Comparison of ENCODE assay signal across 23 cellular contexts in the genomic region with DNA sequence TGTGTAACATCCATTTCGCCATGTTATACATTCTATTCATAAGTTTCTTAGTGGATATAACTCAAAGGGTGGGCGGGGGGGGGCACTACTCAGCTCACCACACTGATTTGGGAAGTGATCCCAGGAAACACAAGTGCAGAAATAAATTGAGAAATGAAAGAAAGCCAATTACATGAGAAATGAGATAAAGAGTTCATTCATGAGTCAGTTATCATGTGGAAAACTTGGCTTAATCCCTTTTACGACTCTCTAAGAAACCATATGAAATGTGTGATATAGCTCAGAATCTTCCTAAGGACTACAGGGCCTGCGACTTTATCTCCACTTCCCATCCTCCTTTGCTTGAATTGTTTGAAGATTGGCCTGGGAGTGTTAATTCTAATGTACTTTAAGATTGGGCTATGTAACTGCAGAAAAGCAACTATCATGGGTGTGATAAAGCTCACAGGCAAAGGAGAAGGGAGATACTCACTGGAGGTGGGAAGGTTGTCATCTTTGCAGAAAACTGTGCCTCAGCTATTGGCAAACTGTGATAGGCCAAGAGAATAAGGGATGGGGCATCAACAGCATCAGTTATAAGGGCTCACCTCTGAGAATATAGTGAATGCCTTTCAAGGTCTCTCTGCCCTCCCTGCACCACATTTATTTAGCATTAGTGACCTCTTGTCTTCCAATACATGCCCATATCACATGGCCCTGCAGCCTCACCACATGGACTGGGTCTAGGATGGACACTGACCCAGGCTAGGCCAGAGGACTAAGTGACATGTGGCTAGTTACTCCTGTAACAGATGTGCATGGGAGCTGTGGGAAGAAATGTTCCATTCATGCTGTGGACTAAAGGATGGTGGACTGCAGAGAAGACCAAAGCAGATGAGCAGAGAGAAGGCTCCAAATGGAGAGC. TPM values are rescaled to one million over a fixed set of nuclear protein-coding genes. Genes with fewer than 3 reads are reported as not detected.
DNase-seq lines count a peak whose midpoint lies in the region; ATAC-seq and TF ChIP-seq lines count a peak whose summit lies in the region.
"Had no signal": no experiment of that assay in that cellular context is flagged by ENCODE, and none has a peak within 500 bp of the region (broad histone marks: within the 10 kb centered on the region; RNA-seq: fewer than 3 reads in every experiment).

No MANE protein-coding gene starts in this region.

- H3K4me3 ChIP-seq in neural progenitor cell = no peak overlapping the region
- H3K4me3 ChIP-seq: GM12878, SJCRH30 had no signal

- no peaks in the 10 kb centered on the region for H3K36me3 ChIP-seq in neural progenitor cell
- H3K36me3 ChIP-seq: SJCRH30 had no signal

- H3K4me3 Mint-ChIP-seq in activated naive CD4-positive, alpha-beta T cell treated with anti-CD3 and anti-CD28 coated beads, Interleukin-2, amount 50 U/mL, for 24 hours = no peak overlapping the region
- no peak overlapping the region for H3K4me3 Mint-ChIP-seq in effector memory CD8-positive, alpha-beta T cell
- H3K4me3 Mint-ChIP-seq in neural progenitor cell = no peak overlapping the region
- H3K4me3 Mint-ChIP-seq: H9 had no signal

- H3K9me3 Mint-ChIP-seq in activated naive CD4-positive, alpha-beta T cell treated with anti-CD3 and anti-CD28 coated beads, Interleukin-2, amount 50 U/mL, for 24 hours = no peaks in the 10 kb centered on the region
- H3K9me3 Mint-ChIP-seq in effector memory CD8-positive, alpha-beta T cell = no peaks in the 10 kb centered on the region
- no peaks in the 10 kb centered on the region for H3K9me3 Mint-ChIP-seq in neural progenitor cell
- H3K9me3 Mint-ChIP-seq: H9 had no signal

- H3K27ac ChIP-seq in neural progenitor cell = no peak overlapping the region
- H3K27ac ChIP-seq: C4-2B, SJCRH30 had no signal

- H3K27me3 ChIP-seq in neural progenitor cell = no peaks in the 10 kb centered on the region
- H3K27me3 ChIP-seq: SJCRH30 had no signal

- H3K4me1 ChIP-seq in neural progenitor cell = peaks cover 5% of the 10 kb centered on the region

- no peaks in the 10 kb centered on the region for H4K20me1 ChIP-seq in neural progenitor cell (ENCODE audit: low read depth)

- H3K36me3 Mint-ChIP-seq in activated naive CD4-positive, alpha-beta T cell treated with anti-CD3 and anti-CD28 coated beads, Interleukin-2, amount 50 U/mL, for 24 hours = peaks cover 6% of the 10 kb centered on the region
- H3K36me3 Mint-ChIP-seq in effector memory CD8-positive, alpha-beta T cell (ENCODE audit: insufficient read depth) = peaks cover 13% of the 10 kb centered on the region
- no peaks in the 10 kb centered on the region for H3K36me3 Mint-ChIP-seq in neural progenitor cell

- no peak overlapping the region for H2AFZ ChIP-seq in neural progenitor cell (replicated peaks)

- H3K27ac Mint-ChIP-seq in activated naive CD4-positive, alpha-beta T cell treated with anti-CD3 and anti-CD28 coated beads, Interleukin-2, amount 50 U/mL, for 24 hours = peak overlapping the region; percentile 85
- peak overlapping the region; percentile 39 to 83 for H3K27ac Mint-ChIP-seq in effector memory CD8-positive, alpha-beta T cell
- H3K27ac Mint-ChIP-seq in neural progenitor cell = peak overlapping the region; percentile 7

- TF ChIP-seq CTCF in neural progenitor cell (IDR thresholded peaks at IDR 0.05) = no peak

- no peak for DNase-seq in activated naive CD4-positive, alpha-beta T cell treated with Interleukin-2 at 50 U/mL for 16 hours
- DNase-seq in MV-4-11 (lab: John Stamatoyannopoulos, UW) = peak; percentile 57
- no peak for DNase-seq in effector memory CD8-positive, alpha-beta T cell
- no peak for DNase-seq in neural progenitor cell (ENCODE audit: low spot score)
- DNase-seq: 8988T; AML-193; DMS 273 treated with DMSO at 0.1 percent for 48 hours; DND-41; H9; NCI-H1105; NCI-H146; NCI-H2029; NCI-H345; NCI-H524; NCI-H774; NK-92 treated with Interleukin-12 subunit alpha and Interleukin-12 subunit beta, amount 100 ng/mL, for 24 hours; SJCRH30 had no signal

- H3K9me3 ChIP-seq in neural progenitor cell (ENCODE audit: low read depth) = no peaks in the 10 kb centered on the region
- H3K9me3 ChIP-seq: SJCRH30 had no signal

- no peak for ATAC-seq in effector memory CD8-positive, alpha-beta T cell (replicated peaks)
- ATAC-seq in GM21723 (IDR thresholded peaks at IDR 0.05; ENCODE audit: unreplicated experiment) (no peak), HG03108 (IDR thresholded peaks at IDR 0.05; ENCODE audit: unreplicated experiment) (no peak)
- ATAC-seq: GM12878 had no signal

- H3K4me2 ChIP-seq in neural progenitor cell = no peak overlapping the region

- no peaks in the 10 kb centered on the region for H3F3A ChIP-seq in neural progenitor cell (ENCODE audit: low read depth)

- H3K4me1 Mint-ChIP-seq in activated naive CD4-positive, alpha-beta T cell treated with anti-CD3 and anti-CD28 coated beads, Interleukin-2, amount 50 U/mL, for 24 hours = peaks cover 58% of the 10 kb centered on the region
- H3K4me1 Mint-ChIP-seq in effector memory CD8-positive, alpha-beta T cell (ENCODE audit: low read depth in 2 of 2) = peaks cover 17 to 36% of the 10 kb centered on the region in 2 donors
- H3K4me1 Mint-ChIP-seq in neural progenitor cell = peaks cover 24% of the 10 kb centered on the region

- no peak overlapping the region for H3K9ac ChIP-seq in neural progenitor cell
- H3K9ac ChIP-seq: KMS-11 had no signal

- H3K27me3 Mint-ChIP-seq in activated naive CD4-positive, alpha-beta T cell treated with anti-CD3 and anti-CD28 coated beads, Interleukin-2, amount 50 U/mL, for 24 hours = no peaks in the 10 kb centered on the region
- H3K27me3 Mint-ChIP-seq in effector memory CD8-positive, alpha-beta T cell = no peaks in the 10 kb centered on the region
- H3K27me3 Mint-ChIP-seq in neural progenitor cell (ENCODE audit: insufficient read depth, low read depth) = peaks cover 13% of the 10 kb centered on the region

- peaks cover 6% of the 10 kb centered on the region for H3K79me2 ChIP-seq in neural progenitor cell (ENCODE audit: low read depth)

RNA-seq across cellular contexts. Expression of gene BTN2A2, which starts 3.4 kb away (rescaled TPM):
- total RNA-seq in neural progenitor cell (ENCODE audit: low replicate concordance) = 28.2 and 30.9 TPM in 2 replicates

RNA-seq across cellular contexts. Expression of gene BTN3A2, which starts 14.5 kb away (rescaled TPM):
- 3.2 and 5.9 TPM in 2 replicates for total RNA-seq in neural progenitor cell (ENCODE audit: low replicate concordance)

RNA-seq across cellular contexts. Expression of gene BTN3A1, which starts 22.6 kb away (rescaled TPM):
- 9.7 and 9.8 TPM in 2 replicates for total RNA-seq in neural progenitor cell (ENCODE audit: low replicate concordance)

Comparison
In these comparisons a context has a peak if more than half of its experiments do, and no peak if none do; other contexts are left out.
1. H3K27ac Mint-ChIP-seq: peak in every context shown above with its lines; median percentile 85 in activated naive CD4-positive, alpha-beta T cell treated with anti-CD3 and anti-CD28 coated beads, Interleukin-2, amount 50 U/mL, for 24 hours; 61 in effector memory CD8-positive, alpha-beta T cell; 7 in neural progenitor cell.